10 cellular contexts compared by ENCODE assay signal in the genomic region with DNA sequence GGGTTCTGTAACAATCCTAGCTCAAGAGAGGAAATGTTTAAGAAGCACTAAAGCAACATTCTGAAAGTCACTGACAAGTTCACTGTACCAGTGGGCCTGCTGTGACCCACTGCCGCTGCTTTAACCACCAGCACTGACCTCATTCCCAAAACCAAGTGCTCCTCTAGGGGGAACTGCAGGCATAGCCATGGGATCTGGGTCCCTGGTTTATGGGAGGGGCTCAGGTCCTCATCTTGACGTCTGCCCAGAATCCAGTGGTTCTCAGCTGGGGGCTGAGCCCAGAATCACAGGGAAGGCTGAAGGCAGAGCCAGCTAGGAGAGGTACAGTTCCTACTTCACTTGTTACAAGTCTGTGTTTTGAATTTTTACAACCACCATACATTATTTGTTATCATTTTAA. TPM values are rescaled to one million over a fixed set of nuclear protein-coding genes. Genes with fewer than 3 reads are reported as not detected.
A peak's percentile ranks its signal among the peaks of the same experiment; 100 is the strongest.
DNase-seq lines count a peak whose midpoint lies in the region; ATAC-seq and TF ChIP-seq lines count a peak whose summit lies in the region.
"Had no signal": no experiment of that assay in that cellular context is flagged by ENCODE, and none has a peak within 500 bp of the region (broad histone marks: within the 10 kb centered on the region; RNA-seq: fewer than 3 reads in every experiment).

No MANE protein-coding gene starts in this region.

- H3K4me1 Mint-ChIP-seq in brain, result peaks cover 16% of the 10 kb centered on the region
- H3K4me1 Mint-ChIP-seq: activated B cell treated with CpG ODN at 0.5 μM for 24 hours had no signal

- DNase-seq in AG09309 (ENCODE audit: low read depth), result no peak
- DNase-seq in HuH-7 (ENCODE audit: low spot score), result peak; percentile 62
- DNase-seq in left colon, result no peak
- DNase-seq in AG08396 (ENCODE audit: low spot score), result no peak
- DNase-seq in activated CD4-positive, alpha-beta T cell treated with anti-CD3 and anti-CD28 coated beads for 4 hours, result no peak
- no peak for DNase-seq in T1000 (lab: John Stamatoyannopoulos, UW)
- DNase-seq in NCI-H748 (lab: John Stamatoyannopoulos, UW; ENCODE audit: unreplicated experiment), result no peak
- DNase-seq: activated B cell treated with CpG ODN at 0.5 μM for 24 hours, DND-41 had no signal

- intact Hi-C loops in left colon (cut with DNase I, micrococcal nuclease), result no loop called here

- H3K4me3 Mint-ChIP-seq in brain, result no peak overlapping the region
- H3K4me3 Mint-ChIP-seq: activated B cell treated with CpG ODN at 0.5 μM for 24 hours had no signal

- peaks cover 13% of the 10 kb centered on the region for H3K36me3 Mint-ChIP-seq in brain

- H3K9me3 Mint-ChIP-seq in brain, result no peaks in the 10 kb centered on the region
- H3K9me3 Mint-ChIP-seq: activated B cell treated with CpG ODN at 0.5 μM for 24 hours had no signal

- no peak overlapping the region for H3K4me3 ChIP-seq in AG09309 (ENCODE audit: control insufficient read depth, low read depth, low read length)

- peak overlapping the region; percentile 13 to 75 (median 60) for H3K27ac Mint-ChIP-seq in brain
- H3K27ac Mint-ChIP-seq: activated B cell treated with CpG ODN at 0.5 μM for 24 hours had no signal

- H3K27me3 Mint-ChIP-seq in brain, result no peaks in the 10 kb centered on the region
- H3K27me3 Mint-ChIP-seq: activated B cell treated with CpG ODN at 0.5 μM for 24 hours had no signal

- TF ChIP-seq CTCF in AG09309 (IDR thresholded peaks at IDR 0.05; ENCODE audit: control insufficient read depth, insufficient read depth, low read depth, low read length, missing control alignments) (peak; percentile 24), brain (conservative IDR thresholded peaks at IDR 0.05) (no peak)

- peak; percentile 27 for ATAC-seq in left colon

RNA-seq across cellular contexts. Expression of a gene that starts 36.1 kb away (rescaled TPM):
- polyA plus RNA-seq in brain (ENCODE audit: insufficient read depth, low read depth, low replicate concordance), result 23.4 TPM
- total RNA-seq in left colon, result 10 to 100 TPM; 18.1 to 28.6 TPM
